In genomic region chr3:179604336-179605078, GRCh38 we compare ENCODE assay signal across 8 cellular contexts. TPM values are rescaled to one million over a fixed set of nuclear protein-coding genes. Genes with fewer than 3 reads are reported as not detected.
DNase-seq lines count a peak whose midpoint lies in the region; ATAC-seq and TF ChIP-seq lines count a peak whose summit lies in the region.

Gene MRPL47, minus strand, starts transcription at chr3:179604638. Its CDS starts 14 bp downstream, at chr3:179604624.
Gene NDUFB5, plus strand, starts transcription at chr3:179604794. Its CDS starts 22 bp downstream, at chr3:179604816.

- intact Hi-C loops in testis (cut with DNase I; ENCODE audit: low total_unique reads), result no loop called here

- peaks cover 43% of the 10 kb centered on the region for H3K4me1 Mint-ChIP-seq in activated naive CD8-positive, alpha-beta T cell (ENCODE audit: low read depth)

- TF ChIP-seq CTCF in GM10248 (IDR thresholded peaks at IDR 0.05; ENCODE audit: control extremely low read depth, extremely low read depth, low read depth, missing control alignments), result no peak
- TF ChIP-seq CTCF in omental fat pad (IDR thresholded peaks at IDR 0.05), result no peak
- no peak for TF ChIP-seq CTCF in testis (IDR thresholded peaks at IDR 0.05)

- peak within 1 kb of the TSS; percentile 89 to 92 for H3K27ac ChIP-seq in testis

- no peaks in the 10 kb centered on the region for H3K9me3 Mint-ChIP-seq in activated naive CD8-positive, alpha-beta T cell (ENCODE audit: low read depth)

- CTCF ChIA-PET in GM10248 (lab: Yijun Ruan, JAX), result interaction anchor here (1.0 to 1.3 kb wide), 3 partner anchors 10 to 42 kb away, joined by 3 to 4 read pairs (median 4); partner anchors contain the start of gene ACTL6A

- no peaks in the 10 kb centered on the region for H3K27me3 ChIP-seq in testis

- WGBS in testis, 2 donors, result 0% methylated on average over 29 to 45 of the region's 45 CpGs

- peaks cover 4% of the 10 kb centered on the region for H3K36me3 Mint-ChIP-seq in activated naive CD8-positive, alpha-beta T cell

- H3K4me3 Mint-ChIP-seq in activated naive CD8-positive, alpha-beta T cell, result peak within 1 kb of the TSS; percentile 99

- TF ChIP-seq POLR2A in testis (IDR thresholded peaks at IDR 0.05), result peak; percentile 22

- H3K4me1 ChIP-seq in testis, result peaks cover 7% of the 10 kb centered on the region

- H3K4me3 ChIP-seq in testis, result peak within 1 kb of the TSS; percentile 75 to 83

- H3K27ac Mint-ChIP-seq in activated naive CD8-positive, alpha-beta T cell, result peak within 1 kb of the TSS; percentile 100

- DNase-seq in GM10248 (ENCODE audit: extremely low spot score), result peak; percentile 93
- DNase-seq in NCI-H1105 (lab: John Stamatoyannopoulos, UW), result peak; percentile 99
- peak; percentile 95 for DNase-seq in SKM-1 treated with dmso at 0.1 percent for 144 hours (lab: John Stamatoyannopoulos, UW; ENCODE audit: unreplicated experiment)
- DNase-seq in glomerular visceral epithelial cell (ENCODE audit: extremely low spot score), result peak; percentile 90
- DNase-seq in omental fat pad (ENCODE audit: low spot score), result peak; percentile 89
- peak; percentile 98 for DNase-seq in testis

- no peaks in the 10 kb centered on the region for H3K9me3 ChIP-seq in testis

- ATAC-seq in HG02623 (IDR thresholded peaks at IDR 0.05; ENCODE audit: unreplicated experiment) (peak; percentile 97), omental fat pad (ENCODE audit: low FRiP score) (peak; percentile 98)

- no peaks in the 10 kb centered on the region for H3K27me3 Mint-ChIP-seq in activated naive CD8-positive, alpha-beta T cell

- no peaks in the 10 kb centered on the region for H3K36me3 ChIP-seq in testis (ENCODE audit: low read depth, missing control alignments)

- POLR2A ChIA-PET in GM10248 (lab: Yijun Ruan, JAX), result no interaction called here

RNA-seq across cellular contexts. Expression of gene MRPL47, which starts in this region (rescaled TPM):
- total RNA-seq in omental fat pad (10 to 100 TPM; 21.5 to 32.9 (median 28.7) TPM), testis (10 to 100 TPM; 30.0 to 36.1 TPM)
- 88.6 TPM for polyA plus RNA-seq in testis (ENCODE audit: insufficient read depth, low read depth, low replicate concordance)

RNA-seq across cellular contexts. Expression of gene NDUFB5, which starts in this region (rescaled TPM):
- total RNA-seq in omental fat pad (100 to 1,000 TPM in 3 of 4 donors, 10 to 100 TPM in 1; 67.3 to 113 (median 106) TPM), testis (10 to 100 TPM; 70.4 to 88.1 TPM)
- polyA plus RNA-seq in testis (ENCODE audit: insufficient read depth, low read depth, low replicate concordance), result 138 TPM

Comparison
In these comparisons a context has a peak if more than half of its experiments do, and no peak if none do; other contexts are left out.
1. Peak in every context shown above with its lines: DNase-seq, ATAC-seq, H3K4me3 ChIP-seq and H3K27ac ChIP-seq.